In genomic region chr7:228610-229009, GRCh38 we compare ENCODE assay signal across 20 cellular contexts. TPM values are rescaled to one million over a fixed set of nuclear protein-coding genes. Genes with fewer than 3 reads are reported as not detected.
DNase-seq lines count a peak whose midpoint lies in the region; ATAC-seq and TF ChIP-seq lines count a peak whose summit lies in the region.
"Had no signal": no experiment of that assay in that cellular context is flagged by ENCODE, and none has a peak within 500 bp of the region (broad histone marks: within the 10 kb centered on the region; RNA-seq: fewer than 3 reads in every experiment).

No MANE protein-coding gene starts in this region.

- peak overlapping the region; percentile 30 for H3K9ac ChIP-seq in fibroblast of lung (ENCODE audit: insufficient read depth, low read length)
- no peak overlapping the region for H3K9ac ChIP-seq in rectal smooth muscle tissue (ENCODE audit: low read length)
- H3K9ac ChIP-seq: SK-N-SH had no signal

- TF ChIP-seq CTCF in right atrium auricular region (IDR thresholded peaks at IDR 0.05), result no peak
- no peak for TF ChIP-seq CTCF in heart left ventricle (IDR thresholded peaks at IDR 0.05)
- TF ChIP-seq CTCF in fibroblast of lung (conservative IDR thresholded peaks at IDR 0.05 in 1 of 2, IDR thresholded peaks at IDR 0.05 in 1 of 2; ENCODE audit: low read depth in 1 of 2, low read length in 2 of 2), result no peak
- no peak for TF ChIP-seq CTCF in vagina (IDR thresholded peaks at IDR 0.05)

- H3K36me3 ChIP-seq in right atrium auricular region (no peaks in the 10 kb centered on the region), heart left ventricle (peaks cover 0 to 8% (median 0%) of the 10 kb centered on the region in 9 donors), fibroblast of lung (ENCODE audit: control insufficient read depth, insufficient read depth, low read length) (peaks cover 16% of the 10 kb centered on the region), rectal smooth muscle tissue (ENCODE audit: control insufficient read depth, insufficient read depth, low read length) (no peaks in the 10 kb centered on the region), vagina (no peaks in the 10 kb centered on the region)

- DNase-seq in right atrium auricular region (ENCODE audit: low spot score), result no peak
- no peak for DNase-seq in heart left ventricle
- no peak for DNase-seq in fibroblast of lung (ENCODE audit: low read depth in 2 of 2)
- no peak for DNase-seq in vagina (ENCODE audit: extremely low spot score in 2 of 2)
- DNase-seq: activated CD4-positive, CD25-positive, alpha-beta regulatory T cell; activated T-cell treated with anti-CD3 and anti-CD28 coated beads, Interleukin-2, amount 50 U/mL, for 72 hours; DMS153; NCI-H1436 treated with DMSO at 0.1 percent for 48 hours; NCI-H82; PC-9; SK-N-SH; stimulated activated naive CD8-positive, alpha-beta T cell treated with anti-CD3 and anti-CD28 coated beads, Interleukin-15, Interleukin-2, amounts not matched to agents 100 U/mL and 50 U/mL, for 24 hours had no signal

- H4K20me1 ChIP-seq in fibroblast of lung (ENCODE audit: control insufficient read depth, extremely low read depth, insufficient read depth, low read length), result no peaks in the 10 kb centered on the region

- ATAC-seq in heart left ventricle, result no peak
- ATAC-seq in HG03378 (IDR thresholded peaks at IDR 0.05; ENCODE audit: unreplicated experiment), result no peak
- ATAC-seq in activated CD4-positive, CD25-positive, alpha-beta regulatory T cell treated with anti-CD3 and anti-CD28 coated beads, Interleukin-2, amount 50 U/mL, for 24 hours, result no peak
- ATAC-seq in HG03159 (IDR thresholded peaks at IDR 0.05; ENCODE audit: unreplicated experiment), result no peak
- ATAC-seq: A549; activated T-cell treated with anti-CD3 and anti-CD28 coated beads, Interleukin-2, amount 50 U/mL, for 72 hours; GM12878; HCT116; stimulated activated naive CD8-positive, alpha-beta T cell treated with anti-CD3 and anti-CD28 coated beads, Interleukin-15, Interleukin-2, amounts not matched to agents 100 U/mL and 50 U/mL, for 24 hours had no signal

- H3K9me3 ChIP-seq in right atrium auricular region (no peaks in the 10 kb centered on the region), heart left ventricle (no peaks in the 10 kb centered on the region), fibroblast of lung (ENCODE audit: control insufficient read depth, insufficient read depth, low read depth, low read length) (no peaks in the 10 kb centered on the region), vagina (no peaks in the 10 kb centered on the region)
- H3K9me3 ChIP-seq: A549, left lung, SK-N-SH had no signal

- intact Hi-C loops in heart left ventricle (cut with DNase I) (no loop called here), vagina (cut with DNase I) (no loop called here)

- TF ChIP-seq POLR2A in heart left ventricle (IDR thresholded peaks at IDR 0.05) (no peak), vagina (IDR thresholded peaks at IDR 0.05) (no peak)

- no peaks in the 10 kb centered on the region for H3K27me3 ChIP-seq in right atrium auricular region
- H3K27me3 ChIP-seq in heart left ventricle, result no peaks in the 10 kb centered on the region
- no peaks in the 10 kb centered on the region for H3K27me3 ChIP-seq in fibroblast of lung (ENCODE audit: control insufficient read depth, insufficient read depth, low read length)
- no peaks in the 10 kb centered on the region for H3K27me3 ChIP-seq in rectal smooth muscle tissue (ENCODE audit: control insufficient read depth, insufficient read depth, low read length)
- H3K27me3 ChIP-seq in vagina, result no peaks in the 10 kb centered on the region
- H3K27me3 ChIP-seq: left lung had no signal

- H3K4me3 ChIP-seq in right atrium auricular region (no peak overlapping the region), heart left ventricle (no peak overlapping the region), fibroblast of lung (replicated peaks in 1 of 4; ENCODE audit: control extremely low read depth in 1 of 4, insufficient read depth in 1 of 4, low read depth in 3 of 4, low read length in 4 of 4) (no peak overlapping the region), rectal smooth muscle tissue (ENCODE audit: low read length) (no peak overlapping the region), vagina (no peak overlapping the region)
- H3K4me3 ChIP-seq: A549, GM12878, left lung, PC-9 had no signal

- 82 to 91% (median 86%) methylated on average over 11 to 12 of the region's 12 CpGs for WGBS in heart left ventricle, 4 donors

- no peak overlapping the region for H2AFZ ChIP-seq in fibroblast of lung (ENCODE audit: low read length)
- H2AFZ ChIP-seq: PC-9 had no signal

- H3K27ac ChIP-seq in right atrium auricular region (peak overlapping the region; percentile 64 to 74), heart left ventricle (peak overlapping the region in 6 of 12 donors; percentile 17 to 87 (median 40)), fibroblast of lung (ENCODE audit: insufficient read depth, low read length) (peak overlapping the region; percentile 94), rectal smooth muscle tissue (ENCODE audit: low read depth, low read length) (peak overlapping the region; percentile 83), vagina (peak overlapping the region; percentile 71)
- H3K27ac ChIP-seq: A549, PC-9 had no signal

- H3K4me2 ChIP-seq in fibroblast of lung (ENCODE audit: extremely low read depth, insufficient read depth, low read length), result peak overlapping the region; percentile 35
- H3K4me2 ChIP-seq: A549, PC-9, SK-N-SH had no signal

- H3K79me2 ChIP-seq in fibroblast of lung (ENCODE audit: control insufficient read depth, insufficient read depth, low read length), result peaks cover 27% of the 10 kb centered on the region

- H3K4me1 ChIP-seq in right atrium auricular region (peaks cover 0 to 47% of the 10 kb centered on the region in 2 donors), heart left ventricle (peaks cover 0 to 53% (median 22%) of the 10 kb centered on the region in 12 donors), fibroblast of lung (ENCODE audit: control insufficient read depth, extremely low read depth, insufficient read depth, low read length) (peaks cover 40% of the 10 kb centered on the region), rectal smooth muscle tissue (ENCODE audit: control insufficient read depth, insufficient read depth, low read length) (peaks cover 37% of the 10 kb centered on the region), vagina (peaks cover 43% of the 10 kb centered on the region)

RNA-seq across cellular contexts. Expression of gene FAM20C, which starts 36.2 kb away (rescaled TPM):
- total RNA-seq in right atrium auricular region (10 to 100 TPM; 13.7 to 19.9 TPM), heart left ventricle (10 to 100 TPM; 16.7 to 52.0 (median 21.0) TPM), fibroblast of lung (52.9 and 70.7 TPM in 2 replicates), vagina (22.1 TPM)
- polyA plus RNA-seq in heart left ventricle (10 to 100 TPM; 11.1 to 21.0 TPM), fibroblast of lung (31.8 and 49.8 TPM in 2 replicates)
- 63.2 and 98.4 TPM in 2 replicates for polyA plus RNA-seq in fibroblast of lung (2012)
- polyA minus RNA-seq in fibroblast of lung (ENCODE audit: low replicate concordance), result 34.0 and 76.6 TPM in 2 replicates
- polyA plus RNA-seq: GM12878 had no signal
